In genomic region chr19:5030136-5030820, GRCh38 we compare ENCODE assay signal across 16 cellular contexts.
DNase-seq lines count a peak whose midpoint lies in the region; ATAC-seq, FAIRE-seq and TF ChIP-seq lines count a peak whose summit lies in the region.
"Had no signal": no experiment of that assay in that cellular context is flagged by ENCODE, and none has a peak within 500 bp of the region (broad histone marks: within the 10 kb centered on the region; RNA-seq: fewer than 3 reads in every experiment).

No MANE protein-coding gene starts in this region.

- no peaks in the 10 kb centered on the region for H4K20me1 ChIP-seq in HCT116 (ENCODE audit: insufficient read depth)
- peaks cover 58% of the 10 kb centered on the region for H4K20me1 ChIP-seq in osteoblast (ENCODE audit: insufficient read depth, low read length)

- H3K79me1 ChIP-seq in mesenchymal stem cell (replicated peaks; ENCODE audit: low read length, poor library complexity, severe bottlenecking): peaks cover 47% of the 10 kb centered on the region

- no peaks in the 10 kb centered on the region for H3K27me3 Mint-ChIP-seq in chondrocyte (ENCODE audit: low read depth)
- H3K27me3 Mint-ChIP-seq in activated CD4-positive, alpha-beta T cell treated with anti-CD3 and anti-CD28 coated beads for 36 hours: no peaks in the 10 kb centered on the region
- H3K27me3 Mint-ChIP-seq: activated CD4-positive, alpha-beta T cell treated with anti-CD3 and anti-CD28 coated beads, Interleukin-2, amount 10 ng/mL, durations not matched to agents 7 days and 5 days; activated naive CD8-positive, alpha-beta T cell treated with anti-CD3 and anti-CD28 coated beads for 36 hours; activated T-helper 17 cell treated with anti-CD3 and anti-CD28 coated beads, Interleukin-2, amount 50 U/mL, for 72 hours; CD8-positive, alpha-beta memory T cell had no signal

- DNase-seq in A549 (ENCODE audit: low read depth in 1 of 2, low spot score in 1 of 2) (no peak), HCT116 (ENCODE audit: low read depth, low spot score) (no peak), chondrocyte (ENCODE audit: low spot score) (no peak), osteoblast (ENCODE audit: insufficient read length, low spot score, missing footprints) (peak; percentile 77), AML-193 (lab: John Stamatoyannopoulos, UW) (no peak), mesenchymal stem cell (no peak), HTR-8/SVneo (ENCODE audit: insufficient read length, low spot score) (no peak)
- DNase-seq in activated CD4-positive, alpha-beta T cell treated with anti-CD3 and anti-CD28 coated beads for 36 hours: no peak
- DNase-seq: cerebellar nuclear complex, left ventricle myocardium superior, NCI-H1930 had no signal

- ATAC-seq in A549: peak; percentile 10 to 31; a peak in 4 of 6 replicates
- ATAC-seq in HCT116: no peak
- no peak for ATAC-seq in activated CD4-positive, alpha-beta T cell treated with anti-CD3 and anti-CD28 coated beads for 36 hours

- RAD21 ChIA-PET in HCT116 (lab: Charles Lee; ENCODE audit: low non-redundant PET in 1 of 2, low total read pairs in 2 of 2, uncharacterized antibody in 2 of 2, unreplicated experiment in 2 of 2): interaction anchor here in 1 of 2 experiments (1.0 to 2.4 kb wide), 3 partner anchors 28 to 221 kb away, joined by 3 to 40 read pairs (median 5); no protein-coding TSS in a partner anchor

- no peak overlapping the region for H3K4me3 ChIP-seq in A549
- no peak overlapping the region for H3K4me3 ChIP-seq in HCT116 (replicated peaks in 1 of 2; ENCODE audit: low read depth in 1 of 2, low read length in 2 of 2)
- H3K4me3 ChIP-seq in osteoblast (ENCODE audit: insufficient read depth, low read length): no peak overlapping the region
- no peak overlapping the region for H3K4me3 ChIP-seq in mesenchymal stem cell (ENCODE audit: insufficient read depth in 1 of 2, low read depth in 1 of 2, low read length in 2 of 2)
- H3K4me3 ChIP-seq: transverse colon had no signal

- H2AFZ ChIP-seq in HCT116 (ENCODE audit: low read depth, low read length, poor library complexity, severe bottlenecking) (no peak overlapping the region), osteoblast (ENCODE audit: low read length) (no peak overlapping the region), mesenchymal stem cell (ENCODE audit: low read depth, low read length) (no peak overlapping the region)

- H3K9ac ChIP-seq in HCT116 (ENCODE audit: low read length): no peak overlapping the region
- no peak overlapping the region for H3K9ac ChIP-seq in mesenchymal stem cell (ENCODE audit: low read length)

- H3K4ac ChIP-seq in mesenchymal stem cell (ENCODE audit: low read depth in 1 of 2, low read length in 2 of 2): no peak overlapping the region

- intact Hi-C loops in HCT116 (cut with micrococcal nuclease): loop anchor here (5.0 to 10.0 kb wide), 2 partner anchors 115 to 298 kb away; no protein-coding TSS in a partner anchor
- intact Hi-C loops in activated CD4-positive, alpha-beta T cell treated with anti-CD3 and anti-CD28 coated beads for 36 hours (cut with DNase I, micrococcal nuclease): loop anchor here (2.0 kb wide), 2 partner anchors 29 to 61 kb away; partner anchors contain the start of gene KDM4B (in 1 of the 2)

- H3K36me3 Mint-ChIP-seq in chondrocyte (ENCODE audit: low read depth): peaks cover 8% of the 10 kb centered on the region
- peaks cover 2% of the 10 kb centered on the region for H3K36me3 Mint-ChIP-seq in activated CD4-positive, alpha-beta T cell treated with anti-CD3 and anti-CD28 coated beads for 36 hours (ENCODE audit: low read depth)
- H3K36me3 Mint-ChIP-seq: activated naive CD8-positive, alpha-beta T cell treated with anti-CD3 and anti-CD28 coated beads for 36 hours had no signal

- 67% methylated on average over 2 of the region's 15 CpGs for WGBS in A549 (ENCODE audit: missing lambda C conversion rate)
- 94% methylated on average over 15 of the region's 15 CpGs for WGBS in mesenchymal stem cell

- no peak overlapping the region for H3K18ac ChIP-seq in mesenchymal stem cell (ENCODE audit: low read depth in 1 of 2, low read length in 2 of 2)

- CTCF ChIA-PET in A549 (lab: Yijun Ruan, JAX): interaction anchor here (0.7 to 9.1 kb wide), 25 partner anchors 8 to 550 kb away, joined by 3 to 143 read pairs (median 4); no protein-coding TSS in a partner anchor
- CTCF ChIA-PET in HCT116 (lab: Charles Lee): interaction anchor here (0.9 to 3.9 kb wide), 10 partner anchors 16 to 239 kb away, joined by 3 to 117 read pairs (median 4); partner anchors contain the start of genes FEM1A and PLIN3
- CTCF ChIA-PET in activated CD4-positive, alpha-beta T cell treated with anti-CD3 and anti-CD28 coated beads for 36 hours (lab: Charles Lee): interaction anchor here (0.5 to 3.7 kb wide), 17 partner anchors 8 to 251 kb away, joined by 3 to 24 read pairs (median 4); no protein-coding TSS in a partner anchor

- H3K4me3 Mint-ChIP-seq in chondrocyte (ENCODE audit: unreplicated experiment): no peak overlapping the region
- no peak overlapping the region for H3K4me3 Mint-ChIP-seq in activated CD4-positive, alpha-beta T cell treated with anti-CD3 and anti-CD28 coated beads for 36 hours
- H3K4me3 Mint-ChIP-seq: activated CD4-positive, alpha-beta T cell treated with anti-CD3 and anti-CD28 coated beads, Interleukin-2, amount 10 ng/mL, durations not matched to agents 7 days and 5 days; activated naive CD8-positive, alpha-beta T cell treated with anti-CD3 and anti-CD28 coated beads for 36 hours; activated T-helper 17 cell treated with anti-CD3 and anti-CD28 coated beads, Interleukin-2, amount 50 U/mL, for 72 hours; CD8-positive, alpha-beta memory T cell had no signal

- no peak overlapping the region for H2AK5ac ChIP-seq in mesenchymal stem cell (ENCODE audit: low read length, severe bottlenecking)

- POLR2A ChIA-PET in A549 (lab: Yijun Ruan, JAX) (no interaction called here), HCT116 (lab: Charles Lee) (interaction anchor here (1.6 kb wide), 1 partner anchor 225 kb away, joined by 3 read pairs; no protein-coding TSS in a partner anchor)
- POLR2A ChIA-PET in activated CD4-positive, alpha-beta T cell treated with anti-CD3 and anti-CD28 coated beads for 36 hours (lab: Charles Lee): no interaction called here

- H3K4me2 ChIP-seq in A549 (no peak overlapping the region), HCT116 (ENCODE audit: low read length) (no peak overlapping the region), osteoblast (ENCODE audit: insufficient read depth, low read length) (no peak overlapping the region), mesenchymal stem cell (ENCODE audit: low read length, poor library complexity, severe bottlenecking) (no peak overlapping the region)

- H3K9me3 Mint-ChIP-seq in chondrocyte (ENCODE audit: low read depth): no peaks in the 10 kb centered on the region
- H3K9me3 Mint-ChIP-seq in activated CD4-positive, alpha-beta T cell treated with anti-CD3 and anti-CD28 coated beads for 36 hours (ENCODE audit: low read depth): no peaks in the 10 kb centered on the region
- H3K9me3 Mint-ChIP-seq: activated CD4-positive, alpha-beta T cell treated with anti-CD3 and anti-CD28 coated beads, Interleukin-2, amount 10 ng/mL, durations not matched to agents 7 days and 5 days; activated naive CD8-positive, alpha-beta T cell treated with anti-CD3 and anti-CD28 coated beads for 36 hours; activated T-helper 17 cell treated with anti-CD3 and anti-CD28 coated beads, Interleukin-2, amount 50 U/mL, for 72 hours; CD8-positive, alpha-beta memory T cell had no signal

- no peaks in the 10 kb centered on the region; a peak in 1 of 4 replicates for H3K36me3 ChIP-seq in HCT116 (ENCODE audit: control insufficient read depth in 1 of 2, insufficient read depth in 2 of 2, low read length in 2 of 2)
- H3K36me3 ChIP-seq in osteoblast (ENCODE audit: insufficient read depth, low read length): peaks cover 9% of the 10 kb centered on the region
- peaks cover 22 to 69% of the 10 kb centered on the region in 2 experiments for H3K36me3 ChIP-seq in mesenchymal stem cell (ENCODE audit: control insufficient read depth in 1 of 2, insufficient read depth in 2 of 2, low read depth in 1 of 2, low read length in 2 of 2)

- H3K27ac ChIP-seq in A549 (no peak overlapping the region), HCT116 (ENCODE audit: low read depth, low read length) (peak overlapping the region; percentile 10; the same call in 1 of the 2 replicates), osteoblast (ENCODE audit: low read depth, low read length) (no peak overlapping the region), mesenchymal stem cell (ENCODE audit: low read length, poor library complexity, severe bottlenecking) (no peak overlapping the region)
- H3K27ac ChIP-seq: transverse colon had no signal

- no peak for TF ChIP-seq POLR2A in A549 (IDR thresholded peaks at IDR 0.05; ENCODE audit: low read length)
- TF ChIP-seq POLR2A in HCT116 (IDR thresholded peaks at IDR 0.05; ENCODE audit: borderline replicate concordance, extremely low read depth, insufficient read depth, insufficient read length): no peak

- no peak overlapping the region for H4K91ac ChIP-seq in mesenchymal stem cell (ENCODE audit: low read length)

- H2BK12ac ChIP-seq in mesenchymal stem cell (ENCODE audit: low read length in 2 of 2): peak overlapping the region in 1 of 2 experiments; percentile 54

- no peak overlapping the region for H2BK120ac ChIP-seq in mesenchymal stem cell (ENCODE audit: low read depth, low read length)

- no peaks in the 10 kb centered on the region for H3K9me2 ChIP-seq in HCT116 (ENCODE audit: insufficient read depth)

- H3K79me2 ChIP-seq in HCT116 (ENCODE audit: insufficient read depth, low read length) (peaks cover 15% of the 10 kb centered on the region; the same call in 1 of the 2 replicates), osteoblast (ENCODE audit: insufficient read depth, low read length) (peaks cover 67% of the 10 kb centered on the region)

- no peak overlapping the region for H4K8ac ChIP-seq in mesenchymal stem cell (ENCODE audit: low read length)

- H2BK15ac ChIP-seq in mesenchymal stem cell (ENCODE audit: low read depth, poor library complexity, severe bottlenecking): no peak overlapping the region

- TF ChIP-seq RAD21 in A549 (conservative IDR thresholded peaks at IDR 0.05 in 1 of 2, IDR thresholded peaks at IDR 0.05 in 1 of 2): no peak
- TF ChIP-seq RAD21 in HCT116 (IDR thresholded peaks at IDR 0.05; ENCODE audit: low read depth): no peak

- TF ChIP-seq CTCF in A549 (IDR thresholded peaks at IDR 0.05) (no peak), HCT116 (IDR thresholded peaks at IDR 0.05 in 2 of 3, conservative IDR thresholded peaks at IDR 0.05 in 1 of 3; ENCODE audit: borderline replicate concordance in 1 of 3, insufficient read depth in 1 of 3, low read depth in 2 of 3, low read length in 2 of 3) (no peak), chondrocyte (IDR thresholded peaks at IDR 0.05) (no peak), osteoblast (IDR thresholded peaks at IDR 0.05; ENCODE audit: extremely low read depth, low read depth, low read length) (no peak)

- H2BK5ac ChIP-seq in mesenchymal stem cell (ENCODE audit: low read depth, low read length, poor library complexity, severe bottlenecking): no peak overlapping the region

- no peak for TF ChIP-seq EP300 in A549 (IDR thresholded peaks at IDR 0.05)

- BruUV-seq in HCT116 (replicated peaks; lab: Mats Ljungman, UMichigan): no TSS peak

- H3K27ac Mint-ChIP-seq in chondrocyte (ENCODE audit: unreplicated experiment): peak overlapping the region; percentile 36
- H3K27ac Mint-ChIP-seq in activated CD4-positive, alpha-beta T cell treated with anti-CD3 and anti-CD28 coated beads for 36 hours: no peak overlapping the region
- H3K27ac Mint-ChIP-seq: activated CD4-positive, alpha-beta T cell treated with anti-CD3 and anti-CD28 coated beads, Interleukin-2, amount 10 ng/mL, durations not matched to agents 7 days and 5 days; activated naive CD8-positive, alpha-beta T cell treated with anti-CD3 and anti-CD28 coated beads for 36 hours; activated T-helper 17 cell treated with anti-CD3 and anti-CD28 coated beads, Interleukin-2, amount 50 U/mL, for 72 hours had no signal

- no peak overlapping the region for H3K14ac ChIP-seq in mesenchymal stem cell (ENCODE audit: low read length in 2 of 2)

- H3K23ac ChIP-seq in mesenchymal stem cell (ENCODE audit: low read length in 2 of 2): no peak overlapping the region

- no peaks in the 10 kb centered on the region for H3K27me3 ChIP-seq in HCT116 (ENCODE audit: insufficient read depth, low read length)
- H3K27me3 ChIP-seq in osteoblast (ENCODE audit: insufficient read depth, low read length): no peaks in the 10 kb centered on the region
- no peaks in the 10 kb centered on the region for H3K27me3 ChIP-seq in mesenchymal stem cell (ENCODE audit: control insufficient read depth in 1 of 2, insufficient read depth in 1 of 2, low read length in 2 of 2)
- H3K27me3 ChIP-seq: transverse colon had no signal

- FAIRE-seq in A549 (lab: Jason Lieb, UNC): no peak
- FAIRE-seq in HTR-8/SVneo (lab: Jason Lieb, UNC): no peak

- H3K9me3 ChIP-seq in A549 (no peaks in the 10 kb centered on the region), HCT116 (ENCODE audit: control insufficient read depth in 1 of 2, insufficient read depth in 1 of 2, low read depth in 1 of 2, low read length in 2 of 2) (no peaks in the 10 kb centered on the region), osteoblast (ENCODE audit: low read depth, low read length) (no peaks in the 10 kb centered on the region), mesenchymal stem cell (ENCODE audit: control insufficient read depth, low read length) (no peaks in the 10 kb centered on the region)
- H3K9me3 ChIP-seq: transverse colon had no signal

- H3K4me1 Mint-ChIP-seq in chondrocyte (ENCODE audit: low read depth): peaks cover 42% of the 10 kb centered on the region
- H3K4me1 Mint-ChIP-seq in activated CD4-positive, alpha-beta T cell treated with anti-CD3 and anti-CD28 coated beads for 36 hours: peaks cover 8% of the 10 kb centered on the region
- H3K4me1 Mint-ChIP-seq: activated CD4-positive, alpha-beta T cell treated with anti-CD3 and anti-CD28 coated beads, Interleukin-2, amount 10 ng/mL, durations not matched to agents 7 days and 5 days had no signal

- 0 out of 3 replicates have a peak, but pooled peaks cover 5% of the 10 kb centered on the region for H3K4me1 ChIP-seq in A549
- peaks cover 3 to 30% of the 10 kb centered on the region in 2 experiments for H3K4me1 ChIP-seq in HCT116 (ENCODE audit: control insufficient read depth in 1 of 2, insufficient read depth in 2 of 2, low read length in 2 of 2)
- no peaks in the 10 kb centered on the region for H3K4me1 ChIP-seq in osteoblast (ENCODE audit: insufficient read depth, low read length)
- peaks cover 43% of the 10 kb centered on the region for H3K4me1 ChIP-seq in mesenchymal stem cell (ENCODE audit: control insufficient read depth, insufficient read depth, low read depth, low read length)

Comparison
In these comparisons a context has a peak if more than half of its experiments do, and no peak if none do; other contexts are left out.
1. ATAC-seq: peak in A549 (2 of 2); none in HCT116 (single experiment) and activated CD4-positive, alpha-beta T cell treated with anti-CD3 and anti-CD28 coated beads for 36 hours (single experiment).